12 cellular contexts compared by ENCODE assay signal in the genomic region with DNA sequence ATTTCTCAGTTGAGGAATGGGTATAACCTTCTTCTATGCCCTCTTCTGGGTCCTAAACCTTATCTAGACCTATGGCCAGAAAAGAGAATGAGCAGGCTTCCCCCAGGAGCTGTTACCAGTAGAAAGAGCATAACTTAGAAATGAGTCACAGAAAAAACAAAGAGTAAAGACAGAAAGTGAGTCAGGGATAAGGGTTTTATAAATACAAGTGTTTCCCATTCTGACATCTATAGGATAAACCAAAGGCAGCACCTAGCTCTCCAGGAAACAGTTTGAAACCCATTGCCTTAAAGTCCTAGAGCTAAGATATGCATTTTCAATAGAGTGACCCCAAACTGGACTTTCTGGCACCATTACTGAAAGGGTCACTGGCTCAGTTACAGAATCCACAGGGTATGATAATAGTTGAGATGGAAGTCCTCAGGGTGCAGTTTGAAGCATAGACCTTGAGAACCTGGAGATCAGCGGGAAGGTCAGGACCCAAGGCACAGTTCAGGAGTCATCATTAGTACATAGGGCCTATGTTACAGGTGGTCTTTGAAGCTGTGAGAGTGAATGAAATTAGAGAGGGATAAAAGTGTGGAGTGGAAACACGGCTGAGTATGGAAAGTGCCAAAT. TPM values are rescaled to one million over a fixed set of nuclear protein-coding genes. Genes with fewer than 3 reads are reported as not detected.
DNase-seq lines count a peak whose midpoint lies in the region; ATAC-seq and TF ChIP-seq lines count a peak whose summit lies in the region.
"Had no signal": no experiment of that assay in that cellular context is flagged by ENCODE, and none has a peak within 500 bp of the region (broad histone marks: within the 10 kb centered on the region; RNA-seq: fewer than 3 reads in every experiment).

No MANE protein-coding gene starts in this region.

- H3K4me1 ChIP-seq in mesodermal cell (ENCODE audit: control insufficient read depth, insufficient read depth, low read length, poor library complexity, severe bottlenecking) (peaks cover 71% of the 10 kb centered on the region), Karpas-422 (ENCODE audit: low read length) (no peaks in the 10 kb centered on the region)

- CTCF ChIA-PET in BJ (lab: Yijun Ruan, JAX), result interaction anchor here (0.7 to 3.0 kb wide), 4 partner anchors 9 to 211 kb away, joined by 3 to 11 read pairs (median 4); no protein-coding TSS in a partner anchor
- CTCF ChIA-PET in activated CD8-positive, alpha-beta T cell treated with anti-CD3 and anti-CD28 coated beads, Interleukin-2, amount 10 ng/mL, durations not matched to agents 7 days and 5 days (lab: Charles Lee), result no interaction called here

- H3K27ac ChIP-seq in mesodermal cell (ENCODE audit: low read depth, low read length, severe bottlenecking) (peak overlapping the region; percentile 95), Karpas-422 (ENCODE audit: low read length) (no peak overlapping the region)
- H3K27ac ChIP-seq: WERI-Rb-1 had no signal

- no peak overlapping the region for H2AFZ ChIP-seq in Karpas-422 (ENCODE audit: low read length)

- no peaks in the 10 kb centered on the region for H3K27me3 ChIP-seq in BJ (ENCODE audit: control insufficient read depth, insufficient read depth, low read length)
- H3K27me3 ChIP-seq in Karpas-422 (ENCODE audit: low read length), result no peaks in the 10 kb centered on the region

- H3K9me3 ChIP-seq in mesodermal cell (ENCODE audit: control insufficient read depth, low read length) (peaks cover 3% of the 10 kb centered on the region), Karpas-422 (ENCODE audit: low read length) (no peaks in the 10 kb centered on the region)
- H3K9me3 ChIP-seq: psoas muscle had no signal

- POLR2A ChIA-PET in BJ (lab: Charles Lee), result no interaction called here
- POLR2A ChIA-PET in activated CD8-positive, alpha-beta T cell treated with anti-CD3 and anti-CD28 coated beads, Interleukin-2, amount 10 ng/mL, durations not matched to agents 7 days and 5 days (lab: Charles Lee), result no interaction called here

- H3K79me2 ChIP-seq in Karpas-422 (ENCODE audit: low read length), result no peaks in the 10 kb centered on the region

- 100% methylated on average over 1 of the region's 2 CpGs for WGBS in mesodermal cell (ENCODE audit: insufficient coverage in 2 of 2), 2 experiments

- no peaks in the 10 kb centered on the region for H3K9me3 Mint-ChIP-seq in chondrocyte (ENCODE audit: low read depth)
- H3K9me3 Mint-ChIP-seq in activated CD8-positive, alpha-beta T cell treated with anti-CD3 and anti-CD28 coated beads, Interleukin-2, amount 10 ng/mL, durations not matched to agents 7 days and 5 days (ENCODE audit: insufficient read depth), result no peaks in the 10 kb centered on the region

- no peak for ATAC-seq in HG03095 (IDR thresholded peaks at IDR 0.05; ENCODE audit: unreplicated experiment)
- no peak for ATAC-seq in activated CD8-positive, alpha-beta T cell treated with anti-CD3 and anti-CD28 coated beads, Interleukin-2, amount 10 ng/mL, durations not matched to agents 7 days and 5 days
- ATAC-seq: psoas muscle had no signal

- DNase-seq in BJ (ENCODE audit: low read depth), result peak; percentile 40
- DNase-seq in LHCN-M2 (ENCODE audit: low read depth), result peak; percentile 76
- DNase-seq in chondrocyte (ENCODE audit: low spot score), result no peak
- no peak for DNase-seq in SHP77 treated with DMSO at 0.1 percent for 48 hours (lab: John Stamatoyannopoulos, UW)
- DNase-seq in Karpas-422, result no peak
- DNase-seq in activated CD8-positive, alpha-beta T cell treated with anti-CD3 and anti-CD28 coated beads, Interleukin-2, amount 10 ng/mL, durations not matched to agents 7 days and 5 days, result no peak
- DNase-seq: CD8-positive, alpha-beta memory T cell; effector CD8-positive, alpha-beta T cell; psoas muscle; WERI-Rb-1 had no signal

- no peaks in the 10 kb centered on the region for H4K20me1 ChIP-seq in Karpas-422 (ENCODE audit: insufficient read depth, low read depth, low read length)

- TF ChIP-seq CTCF in BJ (IDR thresholded peaks at IDR 0.05; ENCODE audit: insufficient read depth, low read depth, low read length) (no peak), chondrocyte (IDR thresholded peaks at IDR 0.05) (no peak)

- no peak overlapping the region for H3K4me3 Mint-ChIP-seq in chondrocyte (ENCODE audit: unreplicated experiment)
- no peak overlapping the region for H3K4me3 Mint-ChIP-seq in activated CD8-positive, alpha-beta T cell treated with anti-CD3 and anti-CD28 coated beads, Interleukin-2, amount 10 ng/mL, durations not matched to agents 7 days and 5 days
- H3K4me3 Mint-ChIP-seq: CD8-positive, alpha-beta memory T cell had no signal

- H3K27me3 Mint-ChIP-seq in chondrocyte (ENCODE audit: low read depth), result no peaks in the 10 kb centered on the region
- H3K27me3 Mint-ChIP-seq in activated CD8-positive, alpha-beta T cell treated with anti-CD3 and anti-CD28 coated beads, Interleukin-2, amount 10 ng/mL, durations not matched to agents 7 days and 5 days (ENCODE audit: low read depth), result peaks cover 3% of the 10 kb centered on the region

- H3K4me3 ChIP-seq in BJ (ENCODE audit: low read depth, low read length) (no peak overlapping the region), mesodermal cell (ENCODE audit: extremely low read depth, insufficient read depth, low read length, poor library complexity, severe bottlenecking) (no peak overlapping the region), Karpas-422 (ENCODE audit: low read length) (no peak overlapping the region)
- H3K4me3 ChIP-seq: psoas muscle had no signal

- H3K9me2 ChIP-seq in Karpas-422 (replicated peaks; ENCODE audit: insufficient read depth, low read length), result no peaks in the 10 kb centered on the region

- no peak overlapping the region for H3K4me2 ChIP-seq in Karpas-422 (ENCODE audit: low read depth, low read length, poor library complexity, severe bottlenecking)

- H3K36me3 ChIP-seq in BJ (ENCODE audit: control insufficient read depth, insufficient read depth, low read length), result no peaks in the 10 kb centered on the region
- no peaks in the 10 kb centered on the region for H3K36me3 ChIP-seq in mesodermal cell (ENCODE audit: control insufficient read depth, insufficient read depth, low read length)
- H3K36me3 ChIP-seq in Karpas-422 (ENCODE audit: insufficient read depth, low read length), result no peaks in the 10 kb centered on the region
- H3K36me3 ChIP-seq: WERI-Rb-1 had no signal

- peak overlapping the region; percentile 23 for H3K27ac Mint-ChIP-seq in chondrocyte (ENCODE audit: unreplicated experiment)
- H3K27ac Mint-ChIP-seq in activated CD8-positive, alpha-beta T cell treated with anti-CD3 and anti-CD28 coated beads, Interleukin-2, amount 10 ng/mL, durations not matched to agents 7 days and 5 days, result no peak overlapping the region
- H3K27ac Mint-ChIP-seq: CD8-positive, alpha-beta memory T cell had no signal

- peaks cover 39% of the 10 kb centered on the region for H3K4me1 Mint-ChIP-seq in chondrocyte (ENCODE audit: low read depth)
- no peaks in the 10 kb centered on the region for H3K4me1 Mint-ChIP-seq in activated CD8-positive, alpha-beta T cell treated with anti-CD3 and anti-CD28 coated beads, Interleukin-2, amount 10 ng/mL, durations not matched to agents 7 days and 5 days (ENCODE audit: low read depth)
- H3K4me1 Mint-ChIP-seq: CD8-positive, alpha-beta memory T cell had no signal

- H3K36me3 Mint-ChIP-seq in chondrocyte (ENCODE audit: low read depth), result no peaks in the 10 kb centered on the region
- H3K36me3 Mint-ChIP-seq in activated CD8-positive, alpha-beta T cell treated with anti-CD3 and anti-CD28 coated beads, Interleukin-2, amount 10 ng/mL, durations not matched to agents 7 days and 5 days (ENCODE audit: low read depth), result no peaks in the 10 kb centered on the region
- H3K36me3 Mint-ChIP-seq: CD8-positive, alpha-beta memory T cell had no signal

- H3K9ac ChIP-seq in Karpas-422 (ENCODE audit: low read length), result no peak overlapping the region

RNA-seq across cellular contexts. Expression of a gene that starts 42.7 kb away (rescaled TPM):
- 2.7 and 6.8 TPM in 2 replicates for polyA plus RNA-seq in BJ (2011; rRNA removed)
- polyA minus RNA-seq in BJ (2011; rRNA and poly(A)+ RNA removed), result 6.7 and 7.2 TPM in 2 replicates
- 16.6 and 20.4 TPM in 2 replicates for total RNA-seq in LHCN-M2 (2014; rRNA removed)
- 1.2 TPM for polyA plus RNA-seq in LHCN-M2 (2012)
- 5.9 to 7.5 TPM (median 6.6 TPM) in 3 replicates for total RNA-seq in chondrocyte
- 75.5 TPM for polyA plus RNA-seq in mesodermal cell (2013, experiment 1 of 2)
- polyA plus RNA-seq in mesodermal cell (2013, experiment 2 of 2), result 78.2 TPM
- total RNA-seq in Karpas-422 (2014; rRNA removed; shearing (Covaris generic); ENCODE audit: low replicate concordance), result not detected in 2 replicates
- total RNA-seq in activated CD8-positive, alpha-beta T cell treated with anti-CD3 and anti-CD28 coated beads, Interleukin-2, amount 10 ng/mL, durations not matched to agents 7 days and 5 days, result not detected
- total RNA-seq: CD8-positive, alpha-beta memory T cell had no signal
- polyA plus RNA-seq: CD8-positive, alpha-beta memory T cell had no signal

Comparison
In these comparisons a context has a peak if more than half of its experiments do, and no peak if none do; other contexts are left out.
1. DNase-seq: peak in BJ (single experiment) and LHCN-M2 (single experiment); none in chondrocyte (single experiment), SHP77 treated with DMSO at 0.1 percent for 48 hours (single experiment), Karpas-422 (single experiment) and activated CD8-positive, alpha-beta T cell treated with anti-CD3 and anti-CD28 coated beads, Interleukin-2, amount 10 ng/mL, durations not matched to agents 7 days and 5 days (single experiment).